Comparison of ENCODE assay signal across 8 cellular contexts in genomic region chr13:31046711-31047279, GRCh38.
DNase-seq lines count a peak whose midpoint lies in the region; ATAC-seq and TF ChIP-seq lines count a peak whose summit lies in the region.

No MANE protein-coding gene starts in this region.

- H3K4me1 ChIP-seq in HCT116 (ENCODE audit: control insufficient read depth in 1 of 2, insufficient read depth in 2 of 2, low read length in 2 of 2) (peaks cover 28 to 54% of the 10 kb centered on the region in 2 experiments), fibroblast of lung (ENCODE audit: control insufficient read depth, extremely low read depth, insufficient read depth, low read length) (peaks cover 26% of the 10 kb centered on the region)

- intact Hi-C loops in HCT116 (cut with micrococcal nuclease) = loop anchor here (5.0 to 10.0 kb wide), 6 partner anchors 69 to 582 kb away; partner anchors contain the start of genes HMGB1, HSPH1 and USPL1

- H3K4me3 ChIP-seq in HCT116 (replicated peaks in 1 of 2; ENCODE audit: low read depth in 1 of 2, low read length in 2 of 2) (no peak overlapping the region), fibroblast of lung (replicated peaks in 1 of 4; ENCODE audit: control extremely low read depth in 1 of 4, insufficient read depth in 1 of 4, low read depth in 3 of 4, low read length in 4 of 4) (no peak overlapping the region)

- no TSS peak for BruUV-seq in HCT116 (replicated peaks; lab: Mats Ljungman, UMichigan)

- no peaks in the 10 kb centered on the region for H3K27me3 ChIP-seq in HCT116 (ENCODE audit: insufficient read depth, low read length)
- no peaks in the 10 kb centered on the region for H3K27me3 ChIP-seq in fibroblast of lung (ENCODE audit: control insufficient read depth, insufficient read depth, low read length)

- POLR2A ChIA-PET in HCT116 (lab: Charles Lee) = interaction anchor here (1.4 kb wide), 1 partner anchor 10 kb away, joined by 3 read pairs; no protein-coding TSS in a partner anchor

- no peaks in the 10 kb centered on the region for H3K9me3 Mint-ChIP-seq in activated naive CD4-positive, alpha-beta T cell treated with anti-CD3 and anti-CD28 coated beads, Interleukin-2, amount 50 U/mL, for 72 hours

- H3K27ac ChIP-seq in HCT116 (ENCODE audit: low read depth, low read length) (peak overlapping the region; percentile 98), fibroblast of lung (ENCODE audit: insufficient read depth, low read length) (peak overlapping the region; percentile 81)

- RAD21 ChIA-PET in HCT116 (lab: Charles Lee; ENCODE audit: low non-redundant PET in 1 of 2, low total read pairs in 2 of 2, uncharacterized antibody in 2 of 2, unreplicated experiment in 2 of 2) = no interaction called here

- H2AFZ ChIP-seq in HCT116 (ENCODE audit: low read depth, low read length, poor library complexity, severe bottlenecking) (no peak overlapping the region), fibroblast of lung (ENCODE audit: low read length) (peak overlapping the region; percentile 56)

- H3K9me3 ChIP-seq in HCT116 (ENCODE audit: control insufficient read depth in 1 of 2, insufficient read depth in 1 of 2, low read depth in 1 of 2, low read length in 2 of 2) (no peaks in the 10 kb centered on the region), fibroblast of lung (ENCODE audit: control insufficient read depth, insufficient read depth, low read depth, low read length) (no peaks in the 10 kb centered on the region)

- CTCF ChIA-PET in HCT116 (lab: Charles Lee) = interaction anchor here (1.0 to 4.4 kb wide), 3 partner anchors 68 to 914 kb away, joined by 5 to 45 read pairs (median 25); no protein-coding TSS in a partner anchor

- no peak for TF ChIP-seq RAD21 in HCT116 (IDR thresholded peaks at IDR 0.05; ENCODE audit: low read depth)

- peak overlapping the region; percentile 62; the same call in 1 of the 2 replicates for H3K9ac ChIP-seq in HCT116 (ENCODE audit: low read length)
- no peak overlapping the region for H3K9ac ChIP-seq in fibroblast of lung (ENCODE audit: insufficient read depth, low read length)

- H3K9me2 ChIP-seq in HCT116 (ENCODE audit: insufficient read depth) = no peaks in the 10 kb centered on the region

- TF ChIP-seq CTCF in HCT116 (IDR thresholded peaks at IDR 0.05 in 2 of 3, conservative IDR thresholded peaks at IDR 0.05 in 1 of 3; ENCODE audit: borderline replicate concordance in 1 of 3, insufficient read depth in 1 of 3, low read depth in 2 of 3, low read length in 2 of 3) (no peak), fibroblast of lung (conservative IDR thresholded peaks at IDR 0.05 in 1 of 2, IDR thresholded peaks at IDR 0.05 in 1 of 2; ENCODE audit: low read depth in 1 of 2, low read length in 2 of 2) (no peak)

- H3K36me3 ChIP-seq in HCT116 (ENCODE audit: control insufficient read depth in 1 of 2, insufficient read depth in 2 of 2, low read length in 2 of 2) (no peaks in the 10 kb centered on the region), fibroblast of lung (ENCODE audit: control insufficient read depth, insufficient read depth, low read length) (no peaks in the 10 kb centered on the region)

- H3K79me2 ChIP-seq in HCT116 (ENCODE audit: insufficient read depth, low read length) (no peaks in the 10 kb centered on the region), fibroblast of lung (ENCODE audit: control insufficient read depth, insufficient read depth, low read length) (no peaks in the 10 kb centered on the region)

- no peak for TF ChIP-seq POLR2A in HCT116 (IDR thresholded peaks at IDR 0.05; ENCODE audit: borderline replicate concordance, extremely low read depth, insufficient read depth, insufficient read length)

- no peaks in the 10 kb centered on the region for H3K36me3 Mint-ChIP-seq in activated naive CD4-positive, alpha-beta T cell treated with anti-CD3 and anti-CD28 coated beads, Interleukin-2, amount 50 U/mL, for 72 hours

- H3K4me2 ChIP-seq in HCT116 (ENCODE audit: low read length) = peak overlapping the region; percentile 89; the same call in 1 of the 2 replicates
- H3K4me2 ChIP-seq in fibroblast of lung (ENCODE audit: extremely low read depth, insufficient read depth, low read length) = peak overlapping the region; percentile 21

- DNase-seq in HCT116 (ENCODE audit: low read depth, low spot score) (no peak), NCI-H69 (lab: John Stamatoyannopoulos, UW) (peak; percentile 96), fibroblast of lung (ENCODE audit: low read depth in 2 of 2) (peak; percentile 53 to 75), renal cortical epithelial cell (ENCODE audit: low read depth) (peak; percentile 52), AG08395 (ENCODE audit: low spot score) (no peak)
- no peak for DNase-seq in activated naive CD4-positive, alpha-beta T cell treated with anti-CD3 and anti-CD28 coated beads, Interleukin-2, amount 50 U/mL, for 72 hours (ENCODE audit: low spot score in 2 of 2)
- no peak for DNase-seq in stimulated activated naive CD4-positive, alpha-beta T cell treated with Interleukin-2 at 50 U/mL for 16 hours (lab: John Stamatoyannopoulos, UW)

- no peak overlapping the region for H3K27ac Mint-ChIP-seq in activated naive CD4-positive, alpha-beta T cell treated with anti-CD3 and anti-CD28 coated beads, Interleukin-2, amount 50 U/mL, for 72 hours

- H4K20me1 ChIP-seq in HCT116 (ENCODE audit: insufficient read depth) = no peaks in the 10 kb centered on the region
- no peaks in the 10 kb centered on the region for H4K20me1 ChIP-seq in fibroblast of lung (ENCODE audit: control insufficient read depth, extremely low read depth, insufficient read depth, low read length)

- ATAC-seq in HCT116 (no peak), GM19328 (IDR thresholded peaks at IDR 0.05; ENCODE audit: unreplicated experiment) (no peak)
- ATAC-seq in activated naive CD4-positive, alpha-beta T cell treated with anti-CD3 and anti-CD28 coated beads, Interleukin-2, amount 50 U/mL, for 72 hours = no peak

TF ChIP-seq in HCT116, 20 proteins besides CTCF, POLR2A, EP300 and RAD21:
- TF ChIP-seq, protein P1, sequence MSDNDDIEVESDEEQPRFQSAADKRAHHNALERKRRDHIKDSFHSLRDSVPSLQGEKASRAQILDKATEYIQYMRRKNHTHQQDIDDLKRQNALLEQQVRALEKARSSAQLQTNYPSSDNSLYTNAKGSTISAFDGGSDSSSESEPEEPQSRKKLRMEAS (IDR thresholded peaks at IDR 0.05) = no peak
- no peak for TF ChIP-seq FOSL1 (IDR thresholded peaks at IDR 0.05; ENCODE audit: low read depth)
- no peak for TF ChIP-seq SRF (IDR thresholded peaks at IDR 0.05; ENCODE audit: low read depth)
- TF ChIP-seq ELF1 (IDR thresholded peaks at IDR 0.05; ENCODE audit: borderline replicate concordance, low read depth) = no peak
- TF ChIP-seq ZNF274 (IDR thresholded peaks at IDR 0.05; ENCODE audit: low read depth, low read length) = no peak
- TF ChIP-seq TCF7L2 (IDR thresholded peaks at IDR 0.05; ENCODE audit: borderline replicate concordance, extremely low read depth, insufficient read depth, insufficient read length) = peak; percentile 57
- TF ChIP-seq YY1 (IDR thresholded peaks at IDR 0.05; ENCODE audit: extremely low read depth, insufficient replicate concordance, low read depth, low read length) = no peak

Comparison
In these comparisons a context has a peak if more than half of its experiments do, and no peak if none do; other contexts are left out.
1. DNase-seq: peak in NCI-H69 (single experiment), fibroblast of lung (2 of 2) and renal cortical epithelial cell (single experiment); none in HCT116 (single experiment), activated naive CD4-positive, alpha-beta T cell treated with anti-CD3 and anti-CD28 coated beads, Interleukin-2, amount 50 U/mL, for 72 hours (0 of 2), AG08395 (single experiment) and stimulated activated naive CD4-positive, alpha-beta T cell treated with Interleukin-2 at 50 U/mL for 16 hours (single experiment).